In genomic region chr11:63729326-63729725, GRCh38 we compare ENCODE assay signal across 24 cellular contexts.
"Had no signal": no experiment of that assay in that cellular context is flagged by ENCODE, and none has a peak within 500 bp of the region (broad histone marks: within the 10 kb centered on the region; RNA-seq: fewer than 3 reads in every experiment).

No MANE protein-coding gene starts in this region.

- ATAC-seq: mucosa of descending colon; naive thymus-derived CD8-positive, alpha-beta T cell; pancreas; right cardiac atrium; stimulated activated effector memory CD8-positive, alpha-beta T cell treated with anti-CD3 and anti-CD28 coated beads, Interleukin-12 subunit alpha, Interleukin-12 subunit beta, amount 100 ng/mL, for 72 hours had no signal

- FAIRE-seq: pancreas, small intestine had no signal

- DNase-seq: islet precursor cell; left ventricle myocardium inferior; midbrain; mucosa of descending colon; naive thymus-derived CD8-positive, alpha-beta T cell; nucleus accumbens; pancreas; posterior cingulate gyrus; retina; right cardiac atrium; sigmoid colon; small intestine; spleen; stimulated activated CD4-positive, alpha-beta T cell treated with anti-CD3 and anti-CD28 coated beads, Interleukin-4, amount 100 ng/mL, for 24 hours; stimulated activated naive CD4-positive, alpha-beta T cell; tibial artery; upper lobe of left lung had no signal

- H2AFZ ChIP-seq: hepatocyte had no signal

- H3K4me3 ChIP-seq: hepatocyte, left ventricle myocardium inferior, lung, mucosa of descending colon, pancreas, prostate gland, sigmoid colon, spleen, suprapubic skin, thoracic aorta, tibial artery, upper lobe of left lung, vagina had no signal

- H3K27ac ChIP-seq: hepatocyte, left ventricle myocardium inferior, pancreas, prostate gland, sigmoid colon, spleen, suprapubic skin, thoracic aorta, tibial artery, upper lobe of left lung, vagina had no signal

- H3K4me1 ChIP-seq: left ventricle myocardium inferior, pancreas, prostate gland, sigmoid colon, suprapubic skin, tibial artery, upper lobe of left lung, vagina had no signal

- H3K27me3 ChIP-seq: hepatocyte, pancreas, sigmoid colon, spleen, suprapubic skin, tibial artery, upper lobe of left lung, vagina had no signal

- H3K36me3 ChIP-seq: left ventricle myocardium inferior, pancreas, prostate gland, sigmoid colon, spleen, suprapubic skin, thoracic aorta, tibial artery, upper lobe of left lung, vagina had no signal

- H3K9me3 ChIP-seq: left ventricle myocardium inferior, mucosa of descending colon, pancreas, prostate gland, sigmoid colon, spleen, suprapubic skin, thoracic aorta, tibial artery, upper lobe of left lung, vagina had no signal

- H3K4me2 ChIP-seq: hepatocyte had no signal
